14 cellular contexts compared by ENCODE assay signal in the genomic region with DNA sequence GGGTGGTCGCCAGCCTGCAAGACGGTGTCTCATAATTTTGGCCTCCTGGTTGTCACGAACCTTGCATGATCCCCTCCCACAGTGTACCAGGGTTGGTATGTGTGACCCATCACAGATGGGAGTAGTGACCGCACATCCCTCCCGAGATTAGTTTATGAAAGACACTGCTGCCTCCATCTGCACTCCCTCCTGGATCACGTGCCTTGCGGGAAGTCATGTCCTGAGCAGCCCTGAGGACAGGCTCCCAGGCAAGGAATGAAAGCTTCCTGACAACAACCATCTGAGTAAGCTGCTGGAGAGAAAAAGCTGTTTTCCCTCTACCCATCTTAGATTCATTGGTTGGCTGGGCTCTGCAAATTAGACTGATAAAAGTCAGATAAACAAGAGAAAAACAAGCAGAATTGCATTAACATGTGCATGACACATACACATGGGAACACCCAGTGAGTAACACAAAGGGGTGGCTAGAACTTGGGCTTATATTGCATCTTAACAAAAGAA. TPM values are rescaled to one million over a fixed set of nuclear protein-coding genes. Genes with fewer than 3 reads are reported as not detected.
A peak's percentile ranks its signal among the peaks of the same experiment; 100 is the strongest.
DNase-seq lines count a peak whose midpoint lies in the region; ATAC-seq, FAIRE-seq and TF ChIP-seq lines count a peak whose summit lies in the region.
"Had no signal": no experiment of that assay in that cellular context is flagged by ENCODE, and none has a peak within 500 bp of the region (broad histone marks: within the 10 kb centered on the region; RNA-seq: fewer than 3 reads in every experiment).

No MANE protein-coding gene starts in this region.

- H3K4me2 ChIP-seq in osteoblast (ENCODE audit: insufficient read depth, low read length): peak overlapping the region; percentile 10

- FAIRE-seq in frontal cortex (lab: Jason Lieb, UNC): no peak

- H3K79me2 ChIP-seq in osteoblast (ENCODE audit: insufficient read depth, low read length): no peaks in the 10 kb centered on the region

- H3K27me3 ChIP-seq in BE2C: no peaks in the 10 kb centered on the region
- H3K27me3 ChIP-seq in foreskin keratinocyte: no peaks in the 10 kb centered on the region
- no peaks in the 10 kb centered on the region for H3K27me3 ChIP-seq in osteoblast (ENCODE audit: insufficient read depth, low read length)

- H3K36me3 ChIP-seq in BE2C: no peaks in the 10 kb centered on the region
- no peaks in the 10 kb centered on the region for H3K36me3 ChIP-seq in osteoblast (ENCODE audit: insufficient read depth, low read length)

- TF ChIP-seq CTCF in BE2C (IDR thresholded peaks at IDR 0.05; ENCODE audit: low read depth, low read length): no peak
- TF ChIP-seq CTCF in VCaP (conservative IDR thresholded peaks at IDR 0.05): no peak
- TF ChIP-seq CTCF in foreskin keratinocyte (conservative IDR thresholded peaks at IDR 0.05): no peak
- TF ChIP-seq CTCF in osteoblast (IDR thresholded peaks at IDR 0.05; ENCODE audit: extremely low read depth, low read depth, low read length): no peak

- peak overlapping the region; percentile 20 for H2AFZ ChIP-seq in osteoblast (ENCODE audit: low read length)

- ATAC-seq in foreskin keratinocyte: peak; percentile 86
- no peak for ATAC-seq in GM19328 (IDR thresholded peaks at IDR 0.05; ENCODE audit: unreplicated experiment)

- DNase-seq in BE2C (peak; percentile 32), foreskin keratinocyte (peak in 1 of 2 donors; percentile 71), osteoblast (ENCODE audit: insufficient read length, low spot score, missing footprints) (no peak), NCI-H345 (lab: John Stamatoyannopoulos, UW) (no peak), NCI-H2196 (lab: John Stamatoyannopoulos, UW; ENCODE audit: unreplicated experiment) (no peak), frontal cortex (ENCODE audit: low spot score in 2 of 2) (no peak)
- DNase-seq: activated CD8-positive, alpha-beta memory T cell treated with anti-CD3 and anti-CD28 coated beads for 24 hours; amygdala; C1 segment of cervical spinal cord; NCI-H446 treated with DMSO at 0.1 percent for 48 hours; occipital lobe had no signal

- H3K4me1 ChIP-seq in BE2C (peaks cover 9% of the 10 kb centered on the region), foreskin keratinocyte (no peaks in the 10 kb centered on the region), osteoblast (ENCODE audit: insufficient read depth, low read length) (peaks cover 39% of the 10 kb centered on the region)

- H3K9me3 ChIP-seq in BE2C (no peaks in the 10 kb centered on the region), osteoblast (ENCODE audit: low read depth, low read length) (no peaks in the 10 kb centered on the region)

- H4K20me1 ChIP-seq in osteoblast (ENCODE audit: insufficient read depth, low read length): no peaks in the 10 kb centered on the region

- H3K4me3 ChIP-seq in BE2C (ENCODE audit: low read depth, low read length) (no peak overlapping the region), osteoblast (ENCODE audit: insufficient read depth, low read length) (no peak overlapping the region)

- H3K27ac ChIP-seq in VCaP (peak overlapping the region; percentile 1; the same call in 1 of the 2 replicates), foreskin keratinocyte (no peak overlapping the region), osteoblast (ENCODE audit: low read depth, low read length) (peak overlapping the region; percentile 69)

RNA-seq across cellular contexts. Expression of a gene that starts 14.4 kb away (rescaled TPM):
- not detected for polyA plus RNA-seq in BE2C (2012; ENCODE audit: insufficient read depth, insufficient read length, low read depth)
- total RNA-seq in foreskin keratinocyte (0.46 and 0.68 TPM in 2 replicates), osteoblast (49.9 and 60.7 TPM in 2 replicates), frontal cortex (2.0 TPM)
- polyA plus RNA-seq in foreskin keratinocyte: 0.37 and 0.62 TPM in 2 replicates
- polyA plus RNA-seq: IgD-negative memory B cell had no signal

Comparison
In these comparisons a context has a peak if more than half of its experiments do, and no peak if none do; other contexts are left out.
1. RNA of a gene that starts 14.4 kb away (total RNA-seq): 49.9 to 60.7 TPM in osteoblast; 2.0 TPM in frontal cortex (single experiment) and 0.46 to 0.68 TPM in foreskin keratinocyte; every median in the first group is over 10 times any median in the second.